Comparison of ENCODE assay signal across 1 cellular context in the genomic region with DNA sequence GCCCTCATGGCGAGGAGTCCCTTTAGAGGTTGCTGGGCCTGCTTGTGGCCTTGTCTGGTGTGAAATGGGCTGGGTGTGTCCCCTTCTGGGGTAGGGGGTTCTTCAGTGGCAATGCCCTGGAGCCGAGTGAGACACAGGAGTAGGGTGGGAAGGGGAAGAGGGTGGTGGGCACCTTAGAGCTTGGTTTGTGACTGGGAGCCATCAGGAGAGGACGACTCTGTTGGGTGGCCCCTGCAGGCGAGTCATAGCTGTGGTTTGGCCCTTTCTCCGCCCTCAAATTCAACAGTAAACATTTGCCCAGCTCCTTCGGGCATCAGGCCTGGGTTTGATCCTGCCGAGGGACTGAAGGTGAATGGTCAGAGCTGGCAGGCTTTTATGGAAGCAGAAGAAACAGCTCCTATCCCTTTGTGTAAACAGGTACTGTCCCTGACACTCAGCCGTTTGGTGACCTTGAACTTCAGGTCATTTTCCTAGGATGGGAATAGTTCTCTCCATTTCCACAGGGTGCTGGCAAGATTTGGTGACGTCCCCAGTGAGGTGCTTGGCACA.
TF ChIP-seq lines count a peak whose summit lies in the region.

No MANE protein-coding gene starts in this region.

TF ChIP-seq in HepG2, 621 proteins besides CTCF, POLR2A, EP300 and RAD21 (continued from another document and continues in another):
- TF ChIP-seq TCF7 (IDR thresholded peaks at IDR 0.05; ENCODE audit: low read depth) (peak; percentile 92), KLF11 (CRISPR knock-in tag; IDR thresholded peaks at IDR 0.05) (no peak), ZNF850 (CRISPR knock-in tag; conservative IDR thresholded peaks at IDR 0.05) (no peak), NR1H2 (CRISPR knock-in tag; IDR thresholded peaks at IDR 0.05; ENCODE audit: borderline replicate concordance, low read depth) (no peak), KDM4B (CRISPR knock-in tag; IDR thresholded peaks at IDR 0.05) (no peak), ATF5 (CRISPR knock-in tag; IDR thresholded peaks at IDR 0.05; ENCODE audit: low read depth) (no peak), XBP1 (CRISPR knock-in tag; IDR thresholded peaks at IDR 0.05) (no peak), MBD4 (IDR thresholded peaks at IDR 0.05; ENCODE audit: borderline replicate concordance, low read length) (no peak), CREBL2 (CRISPR knock-in tag; IDR thresholded peaks at IDR 0.05; ENCODE audit: borderline replicate concordance) (no peak), ZNF574 (CRISPR knock-in tag; IDR thresholded peaks at IDR 0.05) (no peak), FOXK2 (IDR thresholded peaks at IDR 0.05) (peak; percentile 70), ZNF326 (CRISPR knock-in tag; IDR thresholded peaks at IDR 0.05; ENCODE audit: borderline replicate concordance) (no peak), RNF2 (conservative IDR thresholded peaks at IDR 0.05; ENCODE audit: low read depth) (no peak), ZNF605 (CRISPR knock-in tag; IDR thresholded peaks at IDR 0.05) (peak; percentile 68; the same call in 1 of the 2 replicates), ZNF44 (CRISPR knock-in tag; IDR thresholded peaks at IDR 0.05) (no peak), ZNF335 (CRISPR knock-in tag; IDR thresholded peaks at IDR 0.05) (no peak), CAMTA2 (CRISPR knock-in tag; IDR thresholded peaks at IDR 0.05; ENCODE audit: borderline replicate concordance) (no peak), MXD4 (CRISPR knock-in tag; IDR thresholded peaks at IDR 0.05) (no peak), ZNF841 (CRISPR knock-in tag; IDR thresholded peaks at IDR 0.05; ENCODE audit: borderline replicate concordance) (no peak), NCOA2 (CRISPR knock-in tag; IDR thresholded peaks at IDR 0.05) (peak; percentile 79), ONECUT2 (CRISPR knock-in tag; IDR thresholded peaks at IDR 0.05) (no peak), ZNF121 (CRISPR knock-in tag; IDR thresholded peaks at IDR 0.05) (no peak), ZNF780A (CRISPR knock-in tag; IDR thresholded peaks at IDR 0.05) (0 out of 2 replicates have a peak, but pooled peaks have one; percentile 66), ZFYVE20 (CRISPR knock-in tag; IDR thresholded peaks at IDR 0.05; ENCODE audit: borderline replicate concordance, low read depth) (no peak), GATAD2A (CRISPR knock-in tag; IDR thresholded peaks at IDR 0.05) (peak; percentile 83), PREB (CRISPR knock-in tag; IDR thresholded peaks at IDR 0.05) (no peak), ZFP90 (CRISPR knock-in tag; IDR thresholded peaks at IDR 0.05; ENCODE audit: borderline replicate concordance) (no peak), KLF9 (CRISPR knock-in tag; IDR thresholded peaks at IDR 0.05; ENCODE audit: low read depth) (no peak), FLYWCH1 (CRISPR knock-in tag; IDR thresholded peaks at IDR 0.05) (no peak), ZNF343 (CRISPR knock-in tag; IDR thresholded peaks at IDR 0.05) (no peak)
- TF ChIP-seq, protein P1, sequence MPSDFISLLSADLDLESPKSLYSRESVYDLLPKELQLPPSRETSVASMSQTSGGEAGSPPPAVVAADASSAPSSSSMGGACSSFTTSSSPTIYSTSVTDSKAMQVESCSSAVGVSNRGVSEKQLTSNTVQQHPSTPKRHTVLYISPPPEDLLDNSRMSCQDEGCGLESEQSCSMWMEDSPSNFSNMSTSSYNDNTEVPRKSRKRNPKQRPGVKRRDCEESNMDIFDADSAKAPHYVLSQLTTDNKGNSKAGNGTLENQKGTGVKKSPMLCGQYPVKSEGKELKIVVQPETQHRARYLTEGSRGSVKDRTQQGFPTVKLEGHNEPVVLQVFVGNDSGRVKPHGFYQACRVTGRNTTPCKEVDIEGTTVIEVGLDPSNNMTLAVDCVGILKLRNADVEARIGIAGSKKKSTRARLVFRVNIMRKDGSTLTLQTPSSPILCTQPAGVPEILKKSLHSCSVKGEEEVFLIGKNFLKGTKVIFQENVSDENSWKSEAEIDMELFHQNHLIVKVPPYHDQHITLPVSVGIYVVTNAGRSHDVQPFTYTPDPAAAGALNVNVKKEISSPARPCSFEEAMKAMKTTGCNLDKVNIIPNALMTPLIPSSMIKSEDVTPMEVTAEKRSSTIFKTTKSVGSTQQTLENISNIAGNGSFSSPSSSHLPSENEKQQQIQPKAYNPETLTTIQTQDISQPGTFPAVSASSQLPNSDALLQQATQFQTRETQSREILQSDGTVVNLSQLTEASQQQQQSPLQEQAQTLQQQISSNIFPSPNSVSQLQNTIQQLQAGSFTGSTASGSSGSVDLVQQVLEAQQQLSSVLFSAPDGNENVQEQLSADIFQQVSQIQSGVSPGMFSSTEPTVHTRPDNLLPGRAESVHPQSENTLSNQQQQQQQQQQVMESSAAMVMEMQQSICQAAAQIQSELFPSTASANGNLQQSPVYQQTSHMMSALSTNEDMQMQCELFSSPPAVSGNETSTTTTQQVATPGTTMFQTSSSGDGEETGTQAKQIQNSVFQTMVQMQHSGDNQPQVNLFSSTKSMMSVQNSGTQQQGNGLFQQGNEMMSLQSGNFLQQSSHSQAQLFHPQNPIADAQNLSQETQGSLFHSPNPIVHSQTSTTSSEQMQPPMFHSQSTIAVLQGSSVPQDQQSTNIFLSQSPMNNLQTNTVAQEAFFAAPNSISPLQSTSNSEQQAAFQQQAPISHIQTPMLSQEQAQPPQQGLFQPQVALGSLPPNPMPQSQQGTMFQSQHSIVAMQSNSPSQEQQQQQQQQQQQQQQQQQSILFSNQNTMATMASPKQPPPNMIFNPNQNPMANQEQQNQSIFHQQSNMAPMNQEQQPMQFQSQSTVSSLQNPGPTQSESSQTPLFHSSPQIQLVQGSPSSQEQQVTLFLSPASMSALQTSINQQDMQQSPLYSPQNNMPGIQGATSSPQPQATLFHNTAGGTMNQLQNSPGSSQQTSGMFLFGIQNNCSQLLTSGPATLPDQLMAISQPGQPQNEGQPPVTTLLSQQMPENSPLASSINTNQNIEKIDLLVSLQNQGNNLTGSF (CRISPR knock-in tag; IDR thresholded peaks at IDR 0.05), result no peak
- TF ChIP-seq, protein P2, sequence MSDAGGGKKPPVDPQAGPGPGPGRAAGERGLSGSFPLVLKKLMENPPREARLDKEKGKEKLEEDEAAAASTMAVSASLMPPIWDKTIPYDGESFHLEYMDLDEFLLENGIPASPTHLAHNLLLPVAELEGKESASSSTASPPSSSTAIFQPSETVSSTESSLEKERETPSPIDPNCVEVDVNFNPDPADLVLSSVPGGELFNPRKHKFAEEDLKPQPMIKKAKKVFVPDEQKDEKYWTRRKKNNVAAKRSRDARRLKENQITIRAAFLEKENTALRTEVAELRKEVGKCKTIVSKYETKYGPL (CRISPR knock-in tag; IDR thresholded peaks at IDR 0.05), result no peak
- TF ChIP-seq, protein P3, sequence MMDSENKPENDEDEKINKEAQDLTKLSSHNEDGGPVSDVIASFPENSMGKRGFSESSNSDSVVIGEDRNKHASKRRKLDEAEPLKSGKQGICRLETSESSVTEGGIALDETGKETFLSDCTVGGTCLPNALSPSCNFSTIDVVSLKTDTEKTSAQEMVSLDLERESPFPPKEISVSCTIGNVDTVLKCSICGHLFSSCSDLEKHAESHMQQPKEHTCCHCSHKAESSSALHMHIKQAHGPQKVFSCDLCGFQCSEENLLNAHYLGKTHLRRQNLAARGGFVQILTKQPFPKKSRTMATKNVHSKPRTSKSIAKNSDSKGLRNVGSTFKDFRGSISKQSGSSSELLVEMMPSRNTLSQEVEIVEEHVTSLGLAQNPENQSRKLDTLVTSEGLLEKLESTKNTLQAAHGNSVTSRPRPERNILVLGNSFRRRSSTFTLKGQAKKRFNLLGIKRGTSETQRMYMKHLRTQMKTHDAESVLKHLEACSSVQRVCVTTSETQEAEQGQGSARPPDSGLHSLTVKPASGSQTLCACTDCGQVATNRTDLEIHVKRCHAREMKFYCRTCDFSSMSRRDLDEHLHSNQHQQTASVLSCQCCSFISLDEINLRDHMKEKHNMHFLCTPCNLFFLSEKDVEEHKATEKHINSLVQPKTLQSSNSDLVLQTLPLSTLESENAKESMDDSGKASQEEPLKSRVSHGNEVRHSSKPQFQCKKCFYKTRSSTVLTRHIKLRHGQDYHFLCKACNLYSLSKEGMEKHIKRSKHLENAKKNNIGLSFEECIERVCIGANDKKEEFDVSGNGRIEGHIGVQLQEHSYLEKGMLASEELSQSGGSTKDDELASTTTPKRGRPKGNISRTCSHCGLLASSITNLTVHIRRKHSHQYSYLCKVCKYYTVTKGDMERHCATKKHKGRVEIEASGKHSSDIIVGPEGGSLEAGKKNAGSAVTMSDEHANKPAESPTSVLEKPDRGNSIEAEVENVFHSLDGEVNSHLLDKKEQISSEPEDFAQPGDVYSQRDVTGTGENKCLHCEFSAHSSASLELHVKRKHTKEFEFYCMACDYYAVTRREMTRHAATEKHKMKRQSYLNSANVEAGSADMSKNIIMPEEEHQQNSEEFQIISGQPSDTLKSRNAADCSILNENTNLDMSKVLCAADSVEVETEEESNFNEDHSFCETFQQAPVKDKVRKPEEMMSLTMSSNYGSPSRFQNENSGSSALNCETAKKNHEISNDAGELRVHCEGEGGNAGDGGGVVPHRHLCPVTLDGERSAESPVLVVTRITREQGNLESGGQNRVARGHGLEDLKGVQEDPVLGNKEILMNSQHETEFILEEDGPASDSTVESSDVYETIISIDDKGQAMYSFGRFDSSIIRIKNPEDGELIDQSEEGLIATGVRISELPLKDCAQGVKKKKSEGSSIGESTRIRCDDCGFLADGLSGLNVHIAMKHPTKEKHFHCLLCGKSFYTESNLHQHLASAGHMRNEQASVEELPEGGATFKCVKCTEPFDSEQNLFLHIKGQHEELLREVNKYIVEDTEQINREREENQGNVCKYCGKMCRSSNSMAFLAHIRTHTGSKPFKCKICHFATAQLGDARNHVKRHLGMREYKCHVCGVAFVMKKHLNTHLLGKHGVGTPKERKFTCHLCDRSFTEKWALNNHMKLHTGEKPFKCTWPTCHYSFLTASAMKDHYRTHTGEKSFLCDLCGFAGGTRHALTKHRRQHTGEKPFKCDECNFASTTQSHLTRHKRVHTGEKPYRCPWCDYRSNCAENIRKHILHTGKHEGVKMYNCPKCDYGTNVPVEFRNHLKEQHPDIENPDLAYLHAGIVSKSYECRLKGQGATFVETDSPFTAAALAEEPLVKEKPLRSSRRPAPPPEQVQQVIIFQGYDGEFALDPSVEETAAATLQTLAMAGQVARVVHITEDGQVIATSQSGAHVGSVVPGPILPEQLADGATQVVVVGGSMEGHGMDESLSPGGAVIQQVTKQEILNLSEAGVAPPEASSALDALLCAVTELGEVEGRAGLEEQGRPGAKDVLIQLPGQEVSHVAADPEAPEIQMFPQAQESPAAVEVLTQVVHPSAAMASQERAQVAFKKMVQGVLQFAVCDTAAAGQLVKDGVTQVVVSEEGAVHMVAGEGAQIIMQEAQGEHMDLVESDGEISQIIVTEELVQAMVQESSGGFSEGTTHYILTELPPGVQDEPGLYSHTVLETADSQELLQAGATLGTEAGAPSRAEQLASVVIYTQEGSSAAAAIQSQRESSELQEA (CRISPR knock-in tag; IDR thresholded peaks at IDR 0.05; ENCODE audit: not compliant biosample characterization), result no peak
- TF ChIP-seq, protein P4, sequence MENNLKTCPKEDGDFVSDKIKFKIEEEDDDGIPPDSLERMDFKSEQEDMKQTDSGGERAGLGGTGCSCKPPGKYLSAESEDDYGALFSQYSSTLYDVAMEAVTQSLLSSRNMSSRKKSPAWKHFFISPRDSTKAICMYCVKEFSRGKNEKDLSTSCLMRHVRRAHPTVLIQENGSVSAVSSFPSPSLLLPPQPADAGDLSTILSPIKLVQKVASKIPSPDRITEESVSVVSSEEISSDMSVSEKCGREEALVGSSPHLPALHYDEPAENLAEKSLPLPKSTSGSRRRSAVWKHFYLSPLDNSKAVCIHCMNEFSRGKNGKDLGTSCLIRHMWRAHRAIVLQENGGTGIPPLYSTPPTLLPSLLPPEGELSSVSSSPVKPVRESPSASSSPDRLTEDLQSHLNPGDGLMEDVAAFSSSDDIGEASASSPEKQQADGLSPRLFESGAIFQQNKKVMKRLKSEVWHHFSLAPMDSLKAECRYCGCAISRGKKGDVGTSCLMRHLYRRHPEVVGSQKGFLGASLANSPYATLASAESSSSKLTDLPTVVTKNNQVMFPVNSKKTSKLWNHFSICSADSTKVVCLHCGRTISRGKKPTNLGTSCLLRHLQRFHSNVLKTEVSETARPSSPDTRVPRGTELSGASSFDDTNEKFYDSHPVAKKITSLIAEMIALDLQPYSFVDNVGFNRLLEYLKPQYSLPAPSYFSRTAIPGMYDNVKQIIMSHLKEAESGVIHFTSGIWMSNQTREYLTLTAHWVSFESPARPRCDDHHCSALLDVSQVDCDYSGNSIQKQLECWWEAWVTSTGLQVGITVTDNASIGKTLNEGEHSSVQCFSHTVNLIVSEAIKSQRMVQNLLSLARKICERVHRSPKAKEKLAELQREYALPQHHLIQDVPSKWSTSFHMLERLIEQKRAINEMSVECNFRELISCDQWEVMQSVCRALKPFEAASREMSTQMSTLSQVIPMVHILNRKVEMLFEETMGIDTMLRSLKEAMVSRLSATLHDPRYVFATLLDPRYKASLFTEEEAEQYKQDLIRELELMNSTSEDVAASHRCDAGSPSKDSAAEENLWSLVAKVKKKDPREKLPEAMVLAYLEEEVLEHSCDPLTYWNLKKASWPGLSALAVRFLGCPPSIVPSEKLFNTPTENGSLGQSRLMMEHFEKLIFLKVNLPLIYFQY (CRISPR knock-in tag; IDR thresholded peaks at IDR 0.05; ENCODE audit: borderline replicate concordance), result no peak
